Comparison of ENCODE assay signal across 9 cellular contexts in genomic region chr10:112981553-112981952, GRCh38. TPM values are rescaled to one million over a fixed set of nuclear protein-coding genes. Genes with fewer than 3 reads are reported as not detected.
DNase-seq lines count a peak whose midpoint lies in the region; ATAC-seq and TF ChIP-seq lines count a peak whose summit lies in the region.
"Had no signal": no experiment of that assay in that cellular context is flagged by ENCODE, and none has a peak within 500 bp of the region (broad histone marks: within the 10 kb centered on the region; RNA-seq: fewer than 3 reads in every experiment).

No MANE protein-coding gene starts in this region.

- H3K4me1 ChIP-seq in upper lobe of left lung, result peaks cover 0 to 21% (median 17%) of the 10 kb centered on the region in 4 donors

- H3K4me1 Mint-ChIP-seq in immature natural killer cell, result peaks cover 28 to 31% of the 10 kb centered on the region in 2 donors

- no peak for TF ChIP-seq POLR2A in GM18505 (IDR thresholded peaks at IDR 0.05; ENCODE audit: borderline replicate concordance, extremely low read depth, insufficient read depth, insufficient read length)
- no peak for TF ChIP-seq POLR2A in upper lobe of left lung (IDR thresholded peaks at IDR 0.05)

- peak overlapping the region in 1 of 6 donors; percentile 47 for H3K27ac Mint-ChIP-seq in immature natural killer cell

- no peaks in the 10 kb centered on the region for H3K36me3 ChIP-seq in upper lobe of left lung

- H3K9me3 Mint-ChIP-seq in immature natural killer cell, result no peaks in the 10 kb centered on the region

- 43 to 53% methylated on average over 7 of the region's 7 CpGs for WGBS in upper lobe of left lung, 2 donors

- no peak for TF ChIP-seq EP300 in upper lobe of left lung (IDR thresholded peaks at IDR 0.05)

- peak overlapping the region in 4 of 5 donors; percentile 52 to 81 (median 66) for H3K4me3 Mint-ChIP-seq in immature natural killer cell

- TF ChIP-seq CTCF in upper lobe of left lung (IDR thresholded peaks at IDR 0.05), result no peak

- peaks cover 3 to 28% (median 18%) of the 10 kb centered on the region in 3 donors for H3K27me3 Mint-ChIP-seq in immature natural killer cell (ENCODE audit: low read depth in 3 of 3)

- peaks cover 0 to 6% (median 3%) of the 10 kb centered on the region in 3 donors for H3K36me3 Mint-ChIP-seq in immature natural killer cell

- ATAC-seq in GM18505 (IDR thresholded peaks at IDR 0.05; ENCODE audit: unreplicated experiment), result peak; percentile 96
- peak; percentile 99 for ATAC-seq in GM21723 (IDR thresholded peaks at IDR 0.05; ENCODE audit: unreplicated experiment)
- no peak for ATAC-seq in upper lobe of left lung (ENCODE audit: low FRiP score in 2 of 2)

- no peak overlapping the region for H3K4me3 ChIP-seq in upper lobe of left lung

- no peaks in the 10 kb centered on the region for H3K27me3 ChIP-seq in upper lobe of left lung

- DNase-seq in M059J (ENCODE audit: low read depth) (peak; percentile 94), immature natural killer cell (peak; percentile 29 to 41 (median 34)), NCI-H1092 treated with DMSO at 0.1 percent for 48 hours (lab: John Stamatoyannopoulos, UW) (no peak), kidney tubule cell (ENCODE audit: low spot score) (no peak), upper lobe of left lung (no peak), NCI-H510A treated with DMSO at 0.1 percent for 48 hours (lab: John Stamatoyannopoulos, UW) (no peak)

- no peak overlapping the region for H3K27ac ChIP-seq in upper lobe of left lung
- H3K27ac ChIP-seq: epithelial cell of prostate had no signal

- no peaks in the 10 kb centered on the region for H3K9me3 ChIP-seq in upper lobe of left lung

RNA-seq across cellular contexts. Expression of gene TCF7L2, which starts 31.5 kb away (rescaled TPM):
- 0.34 and 2.6 TPM in 2 replicates for total RNA-seq in M059J (2014; rRNA removed; shearing (Covaris generic))
- polyA plus RNA-seq in immature natural killer cell, result 1 to 10 TPM in 1 of 3 donors, under 1 TPM in 1, not detected in 1; 0.83 to 1.8 TPM
- total RNA-seq in upper lobe of left lung, result 10 to 100 TPM; 15.5 to 80.3 (median 48.1) TPM

Comparison
In these comparisons a context has a peak if more than half of its experiments do, and no peak if none do; other contexts are left out.
1. ATAC-seq: peak in GM18505 (single experiment) and GM21723 (single experiment); none in upper lobe of left lung (0 of 2).
2. DNase-seq: peak in M059J (single experiment) and immature natural killer cell (3 of 3); none in NCI-H1092 treated with DMSO at 0.1 percent for 48 hours (single experiment), kidney tubule cell (single experiment), upper lobe of left lung (0 of 2) and NCI-H510A treated with DMSO at 0.1 percent for 48 hours (single experiment).